ENCODE assay signal across 14 cellular contexts in genomic region chr12:114405199-114405448, GRCh38. TPM values are rescaled to one million over a fixed set of nuclear protein-coding genes. Genes with fewer than 3 reads are reported as not detected.
DNase-seq lines count a peak whose midpoint lies in the region; ATAC-seq and TF ChIP-seq lines count a peak whose summit lies in the region.
"Had no signal": no experiment of that assay in that cellular context is flagged by ENCODE, and none has a peak within 500 bp of the region (broad histone marks: within the 10 kb centered on the region; RNA-seq: fewer than 3 reads in every experiment).

No MANE protein-coding gene starts in this region.

- TF ChIP-seq EP300 in transverse colon (IDR thresholded peaks at IDR 0.05; ENCODE audit: low read depth): no peak

- no peaks in the 10 kb centered on the region for H3K36me3 ChIP-seq in stomach smooth muscle (ENCODE audit: control insufficient read depth in 2 of 2, insufficient read depth in 2 of 2, low read length in 2 of 2)
- no peaks in the 10 kb centered on the region for H3K36me3 ChIP-seq in transverse colon
- H3K36me3 ChIP-seq: uterus had no signal

- H3K27ac ChIP-seq in stomach smooth muscle (ENCODE audit: low read length) (no peak overlapping the region), transverse colon (no peak overlapping the region)
- H3K27ac ChIP-seq: uterus had no signal

- POLR2A ChIA-PET in WTC11 (lab: Charles Lee): interaction anchor here (1.0 kb wide), 1 partner anchor 34 kb away, joined by 3 read pairs; no protein-coding TSS in a partner anchor

- H3K4me1 ChIP-seq in stomach smooth muscle (ENCODE audit: control insufficient read depth, insufficient read depth, low read length) (peaks cover 23% of the 10 kb centered on the region), transverse colon (peaks cover 0 to 22% (median 11%) of the 10 kb centered on the region in 4 donors)

- intact Hi-C loops in left ventricle myocardium superior (cut with micrococcal nuclease): no loop called here
- intact Hi-C loops in transverse colon (cut with DNase I; ENCODE audit: low total_unique reads): no loop called here

- WGBS in transverse colon (ENCODE audit: low coverage in 1 of 2), 2 donors: 5% methylated on average over 17 of the region's 22 CpGs; no CpG with 5 or more reads in 1 of the 2 donors

- no peaks in the 10 kb centered on the region for H3K36me3 Mint-ChIP-seq in WTC11

- H3K27me3 ChIP-seq in stomach smooth muscle (ENCODE audit: control insufficient read depth in 1 of 2, insufficient read depth in 2 of 2, low read length in 2 of 2): peaks cover 78 to 86% of the 10 kb centered on the region in 2 donors
- peaks cover 100% of the 10 kb centered on the region for H3K27me3 ChIP-seq in transverse colon

- H3K9ac ChIP-seq in stomach smooth muscle (ENCODE audit: low read length in 2 of 2): no peak overlapping the region

- no peak for ATAC-seq in WTC11
- peak; percentile 2 for ATAC-seq in left ventricle myocardium superior
- ATAC-seq in GM18868 (IDR thresholded peaks at IDR 0.05; ENCODE audit: unreplicated experiment): no peak

- TF ChIP-seq POLR2A in transverse colon (IDR thresholded peaks at IDR 0.05): no peak

- TF ChIP-seq CTCF in WTC11 (IDR thresholded peaks at IDR 0.05) (no peak), transverse colon (IDR thresholded peaks at IDR 0.05) (no peak)

- in situ Hi-C loops in transverse colon (cut with MboI; ENCODE audit: low pct_ligation_motif_present in 1 of 4, low pct_unique_long_range_greater_than_20kb in 1 of 4, low sequenced_read_pairs in 3 of 4): no loop called here

- no peaks in the 10 kb centered on the region for H3K9me3 Mint-ChIP-seq in WTC11

- peaks cover 84% of the 10 kb centered on the region for H3K4me1 Mint-ChIP-seq in WTC11

- H3K27ac Mint-ChIP-seq in WTC11: no peak overlapping the region

- H3K4me3 ChIP-seq in stomach smooth muscle (ENCODE audit: low read length in 2 of 2): peak overlapping the region; percentile 22 to 43
- no peak overlapping the region for H3K4me3 ChIP-seq in transverse colon
- H3K4me3 ChIP-seq: uterus had no signal

- peak; percentile 34 for DNase-seq in NCI-H510A (lab: John Stamatoyannopoulos, UW)
- no peak for DNase-seq in NCI-H510A treated with DMSO at 0.1 percent for 48 hours (lab: John Stamatoyannopoulos, UW)
- no peak for DNase-seq in WTC11 (ENCODE audit: low spot score)
- DNase-seq in left ventricle myocardium superior: no peak
- DNase-seq in GOT3 (lab: John Stamatoyannopoulos, UW): no peak
- no peak for DNase-seq in transverse colon
- DNase-seq: ACHN, amniotic stem cell, DMS 273 treated with DMSO at 0.1 percent for 48 hours, NCI-H1048, SIG-M5, uterus had no signal

- H3K4me3 Mint-ChIP-seq in WTC11: peak overlapping the region; percentile 58

- peaks cover 100% of the 10 kb centered on the region for H3K27me3 Mint-ChIP-seq in WTC11 (ENCODE audit: low read depth)

- CTCF ChIA-PET in WTC11 (lab: Charles Lee): interaction anchor here (0.9 to 2.2 kb wide), 6 partner anchors 8 to 238 kb away, joined by 3 to 9 read pairs (median 4); no protein-coding TSS in a partner anchor

- no peaks in the 10 kb centered on the region for H3K9me3 ChIP-seq in stomach smooth muscle (ENCODE audit: control insufficient read depth in 2 of 2, low read length in 2 of 2)
- no peaks in the 10 kb centered on the region for H3K9me3 ChIP-seq in transverse colon
- H3K9me3 ChIP-seq: uterus had no signal

TF ChIP-seq in WTC11, 78 proteins besides CTCF, POLR2A, EP300 and RAD21:
- TF ChIP-seq FOXP4 (CRISPR knock-in tag; IDR thresholded peaks at IDR 0.05): 0 out of 2 replicates have a peak, but pooled peaks have one; percentile 22
- no peak for TF ChIP-seq MXD4 (CRISPR knock-in tag; IDR thresholded peaks at IDR 0.05; ENCODE audit: borderline replicate concordance)

RNA-seq across cellular contexts. Expression of gene TBX5, which starts 0.8 kb away (rescaled TPM):
- 0.21 to 0.33 TPM (median 0.21 TPM) in 3 replicates for total RNA-seq in WTC11 (2021)
- 73.5 TPM for total RNA-seq in left ventricle myocardium superior
- not detected for total RNA-seq in transverse colon
- total RNA-seq: uterus had no signal

Comparison
In these comparisons a context has a peak if more than half of its experiments do, and no peak if none do; other contexts are left out.
1. H3K4me3 ChIP-seq: peak in stomach smooth muscle (2 of 2); none in transverse colon (0 of 4).
2. RNA of gene TBX5, which starts 0.8 kb away (total RNA-seq): 73.5 TPM in left ventricle myocardium superior (single experiment); 0.21 to 0.33 TPM in WTC11 and not detected in transverse colon; every median in the first group is over 10 times any median in the second.